In genomic region chr11:87803748-87804147, GRCh38 we compare ENCODE assay signal across 21 cellular contexts.
DNase-seq lines count a peak whose midpoint lies in the region; ATAC-seq lines count a peak whose summit lies in the region.
"Had no signal": no experiment of that assay in that cellular context is flagged by ENCODE, and none has a peak within 500 bp of the region (broad histone marks: within the 10 kb centered on the region; RNA-seq: fewer than 3 reads in every experiment).

No MANE protein-coding gene starts in this region.

- DNase-seq in NCI-H2196 treated with DMSO at 0.1 percent for 48 hours (lab: John Stamatoyannopoulos, UW; ENCODE audit: unreplicated experiment) = no peak
- no peak for DNase-seq in superior temporal gyrus (ENCODE audit: extremely low spot score)
- no peak for DNase-seq in NCI-H2029 treated with DMSO at 0.1 percent for 48 hours (lab: John Stamatoyannopoulos, UW)
- DNase-seq: CD4-positive, alpha-beta T cell; COR-L47; DMS79; MG63; NCI-H1048; NCI-H1417 treated with DMSO at 0.1 percent for 48 hours; NCI-H187; NCI-H226; NCI-H510A treated with DMSO at 0.1 percent for 48 hours; NCI-H82; T-helper 1 cell had no signal

- ATAC-seq in GM19324 (IDR thresholded peaks at IDR 0.05; ENCODE audit: low FRiP score, unreplicated experiment) = peak; percentile 79
- peak; percentile 62 for ATAC-seq in HG02571 (IDR thresholded peaks at IDR 0.05; ENCODE audit: unreplicated experiment)
- ATAC-seq in HG03521 (IDR thresholded peaks at IDR 0.05; ENCODE audit: unreplicated experiment) = peak; percentile 59
- no peak for ATAC-seq in HG02885 (IDR thresholded peaks at IDR 0.05; ENCODE audit: poor library complexity, unreplicated experiment)
- ATAC-seq: HepG2, K562, Right ventricle myocardium inferior had no signal
